19 cellular contexts compared by ENCODE assay signal in genomic region chr6:110390404-110390803, GRCh38. TPM values are rescaled to one million over a fixed set of nuclear protein-coding genes. Genes with fewer than 3 reads are reported as not detected.
A peak's percentile ranks its signal among the peaks of the same experiment; 100 is the strongest.
DNase-seq lines count a peak whose midpoint lies in the region; ATAC-seq and TF ChIP-seq lines count a peak whose summit lies in the region.
"Had no signal": no experiment of that assay in that cellular context is flagged by ENCODE, and none has a peak within 500 bp of the region (broad histone marks: within the 10 kb centered on the region; RNA-seq: fewer than 3 reads in every experiment).

No MANE protein-coding gene starts in this region.

- H3K4me3 Mint-ChIP-seq in CD4-positive, alpha-beta T cell, result peak overlapping the region; percentile 61
- H3K4me3 Mint-ChIP-seq in activated naive CD8-positive, alpha-beta T cell treated with anti-CD3 and anti-CD28 coated beads for 36 hours, result no peak overlapping the region
- no peak overlapping the region for H3K4me3 Mint-ChIP-seq in neural progenitor cell
- H3K4me3 Mint-ChIP-seq: IgD-negative memory B cell; stimulated activated effector memory CD8-positive, alpha-beta T cell treated with anti-CD3 and anti-CD28 coated beads, Interleukin-12 subunit alpha, Interleukin-12 subunit beta, amount 100 ng/mL, for 72 hours had no signal

- no peak overlapping the region for H3K4me3 ChIP-seq in Jurkat, Clone E6-1 (ENCODE audit: low read length)
- H3K4me3 ChIP-seq in neural progenitor cell, result no peak overlapping the region
- H3K4me3 ChIP-seq: breast epithelium, SJCRH30, thoracic aorta had no signal

- no peaks in the 10 kb centered on the region for H3K9me3 Mint-ChIP-seq in CD4-positive, alpha-beta T cell
- no peaks in the 10 kb centered on the region for H3K9me3 Mint-ChIP-seq in activated naive CD8-positive, alpha-beta T cell treated with anti-CD3 and anti-CD28 coated beads for 36 hours
- H3K9me3 Mint-ChIP-seq in neural progenitor cell, result no peaks in the 10 kb centered on the region
- H3K9me3 Mint-ChIP-seq: activated T-helper 2 cell treated with anti-CD3 and anti-CD28 coated beads, Interferon-gamma antibody, Interleukin-2, Interleukin-4, amounts not matched to agents 10 μg/mL and 5 μg/mL and 100 μg/mL, durations not matched to agents 14 hours and 24 hours and 36 hours; IgD-negative memory B cell; stimulated activated effector memory CD8-positive, alpha-beta T cell treated with anti-CD3 and anti-CD28 coated beads, Interleukin-12 subunit alpha, Interleukin-12 subunit beta, amount 100 ng/mL, for 72 hours had no signal

- H3K27ac ChIP-seq in CD4-positive, alpha-beta T cell (ENCODE audit: low read depth, low read length), result no peak overlapping the region
- H3K27ac ChIP-seq in neural progenitor cell, result no peak overlapping the region
- H3K27ac ChIP-seq: breast epithelium, SJCRH30, thoracic aorta had no signal

- no peak for TF ChIP-seq CTCF in CD4-positive, alpha-beta T cell (IDR thresholded peaks at IDR 0.05)
- no peak for TF ChIP-seq CTCF in neural progenitor cell (IDR thresholded peaks at IDR 0.05)

- CTCF ChIA-PET in CD4-positive, alpha-beta T cell (lab: Charles Lee), result interaction anchor here (0.5 to 3.4 kb wide), 4 partner anchors 190 to 1226 kb away, joined by 3 to 17 read pairs (median 4); no protein-coding TSS in a partner anchor

- DNase-seq in CD4-positive, alpha-beta T cell, result no peak
- DNase-seq in Jurkat, Clone E6-1 (ENCODE audit: low read depth, low spot score), result peak; percentile 63
- no peak for DNase-seq in activated naive CD8-positive, alpha-beta T cell treated with anti-CD3 and anti-CD28 coated beads for 36 hours
- DNase-seq in neural progenitor cell (ENCODE audit: low spot score) (no peak), NCI-H1417 (lab: John Stamatoyannopoulos, UW) (no peak), SK-N-DZ (ENCODE audit: low spot score) (no peak), HUDEP-2 (lab: John Stamatoyannopoulos, UW; ENCODE audit: unreplicated experiment in 76 of 76) (no peak)
- DNase-seq: cortex of kidney, left cardiac atrium, NCI-H1048, T-helper 9 cell had no signal

- H3K79me2 ChIP-seq in neural progenitor cell (ENCODE audit: low read depth), result no peaks in the 10 kb centered on the region

- POLR2A ChIA-PET in CD4-positive, alpha-beta T cell (lab: Charles Lee), result interaction anchor here (1.1 to 2.8 kb wide), 6 partner anchors 24 to 1008 kb away, joined by 3 to 14 read pairs (median 10); partner anchors contain the start of genes AK9, CD164, CDC40 and FIG4

- H3K4me1 Mint-ChIP-seq in CD4-positive, alpha-beta T cell (ENCODE audit: low read depth), result peaks cover 27% of the 10 kb centered on the region
- peaks cover 25% of the 10 kb centered on the region for H3K4me1 Mint-ChIP-seq in activated naive CD8-positive, alpha-beta T cell treated with anti-CD3 and anti-CD28 coated beads for 36 hours
- peaks cover 36% of the 10 kb centered on the region for H3K4me1 Mint-ChIP-seq in neural progenitor cell

- no peaks in the 10 kb centered on the region for H3K27me3 ChIP-seq in CD4-positive, alpha-beta T cell (ENCODE audit: control insufficient read depth, insufficient read depth, low read length)
- H3K27me3 ChIP-seq in neural progenitor cell, result no peaks in the 10 kb centered on the region
- H3K27me3 ChIP-seq: breast epithelium, SJCRH30 had no signal

- intact Hi-C loops in CD4-positive, alpha-beta T cell (cut with DNase I, micrococcal nuclease), result loop anchor here (2.0 to 5.0 kb wide), 4 partner anchors 212 to 1848 kb away; partner anchors contain the start of gene WASF1 (in 1 of the 2)

- no peaks in the 10 kb centered on the region for H3K27me3 Mint-ChIP-seq in CD4-positive, alpha-beta T cell
- H3K27me3 Mint-ChIP-seq in activated naive CD8-positive, alpha-beta T cell treated with anti-CD3 and anti-CD28 coated beads for 36 hours, result no peaks in the 10 kb centered on the region
- no peaks in the 10 kb centered on the region for H3K27me3 Mint-ChIP-seq in neural progenitor cell (ENCODE audit: insufficient read depth, low read depth)
- H3K27me3 Mint-ChIP-seq: IgD-negative memory B cell had no signal

- no peak overlapping the region for H3K9ac ChIP-seq in neural progenitor cell

- no peaks in the 10 kb centered on the region for H3K9me3 ChIP-seq in CD4-positive, alpha-beta T cell (ENCODE audit: control insufficient read depth, low read length)
- H3K9me3 ChIP-seq in neural progenitor cell (ENCODE audit: low read depth), result no peaks in the 10 kb centered on the region
- H3K9me3 ChIP-seq: breast epithelium, SJCRH30, thoracic aorta had no signal

- H3K27ac Mint-ChIP-seq in CD4-positive, alpha-beta T cell, result peak overlapping the region; percentile 75
- peak overlapping the region; percentile 50 for H3K27ac Mint-ChIP-seq in activated naive CD8-positive, alpha-beta T cell treated with anti-CD3 and anti-CD28 coated beads for 36 hours
- no peak overlapping the region for H3K27ac Mint-ChIP-seq in neural progenitor cell
- H3K27ac Mint-ChIP-seq: activated T-helper 2 cell treated with anti-CD3 and anti-CD28 coated beads, Interferon-gamma antibody, Interleukin-2, Interleukin-4, amounts not matched to agents 10 μg/mL and 5 μg/mL and 100 μg/mL, durations not matched to agents 14 hours and 24 hours and 36 hours; IgD-negative memory B cell; stimulated activated effector memory CD8-positive, alpha-beta T cell treated with anti-CD3 and anti-CD28 coated beads, Interleukin-12 subunit alpha, Interleukin-12 subunit beta, amount 100 ng/mL, for 72 hours had no signal

- ATAC-seq in CD4-positive, alpha-beta T cell (ENCODE audit: poor library complexity), result peak; percentile 50

- peak overlapping the region; percentile 43 for H2AFZ ChIP-seq in neural progenitor cell (replicated peaks)

- H3K36me3 ChIP-seq in neural progenitor cell, result no peaks in the 10 kb centered on the region
- H3K36me3 ChIP-seq: breast epithelium, SJCRH30, thoracic aorta had no signal

- H3K36me3 Mint-ChIP-seq in CD4-positive, alpha-beta T cell (ENCODE audit: low read depth), result no peaks in the 10 kb centered on the region
- H3K36me3 Mint-ChIP-seq in activated naive CD8-positive, alpha-beta T cell treated with anti-CD3 and anti-CD28 coated beads for 36 hours, result no peaks in the 10 kb centered on the region
- no peaks in the 10 kb centered on the region for H3K36me3 Mint-ChIP-seq in neural progenitor cell
- H3K36me3 Mint-ChIP-seq: IgD-negative memory B cell; stimulated activated effector memory CD8-positive, alpha-beta T cell treated with anti-CD3 and anti-CD28 coated beads, Interleukin-12 subunit alpha, Interleukin-12 subunit beta, amount 100 ng/mL, for 72 hours had no signal

- H3F3A ChIP-seq in neural progenitor cell (ENCODE audit: low read depth), result no peaks in the 10 kb centered on the region

- peaks cover 18% of the 10 kb centered on the region for H3K4me1 ChIP-seq in neural progenitor cell
- H3K4me1 ChIP-seq: breast epithelium, SJCRH30 had no signal

- H3K4me2 ChIP-seq in neural progenitor cell, result no peak overlapping the region

- no peaks in the 10 kb centered on the region for H4K20me1 ChIP-seq in neural progenitor cell (ENCODE audit: low read depth)

RNA-seq across cellular contexts. Expression of gene DDO, which starts 25.0 kb away (rescaled TPM):
- not detected for total RNA-seq in CD4-positive, alpha-beta T cell
- not detected for polyA plus RNA-seq in Jurkat, Clone E6-1 (2012; ENCODE audit: insufficient read depth, insufficient read length)
- not detected for total RNA-seq in activated naive CD8-positive, alpha-beta T cell treated with anti-CD3 and anti-CD28 coated beads for 36 hours
- total RNA-seq in neural progenitor cell (ENCODE audit: low replicate concordance), result not detected in 2 replicates
- polyA plus RNA-seq in SK-N-DZ (2014; cell fraction: cytosol; rRNA removed), result 0.20 and 0.23 TPM in 2 replicates
- 0.72 TPM in 1 of 2 replicates, not detected in the other for polyA plus RNA-seq in SK-N-DZ (2014; cell fraction: nucleus; rRNA removed)
- total RNA-seq: activated T-helper 2 cell treated with anti-CD3 and anti-CD28 coated beads, Interferon-gamma antibody, Interleukin-2, Interleukin-4, amounts not matched to agents 10 μg/mL and 5 μg/mL and 100 μg/mL, durations not matched to agents 14 hours and 24 hours and 36 hours had no signal
- polyA plus RNA-seq: IgD-negative memory B cell, neural cell had no signal

RNA-seq across cellular contexts. Expression of gene METTL24, which starts 32.3 kb away (rescaled TPM):
- not detected for total RNA-seq in CD4-positive, alpha-beta T cell
- polyA plus RNA-seq in Jurkat, Clone E6-1 (2012; ENCODE audit: insufficient read depth, insufficient read length), result not detected
- under 1 TPM; 0.26 to 0.27 TPM for total RNA-seq in activated naive CD8-positive, alpha-beta T cell treated with anti-CD3 and anti-CD28 coated beads for 36 hours
- total RNA-seq in neural progenitor cell (ENCODE audit: low replicate concordance), result 3.2 and 4.5 TPM in 2 replicates
- 0.50 and 3.3 TPM in 2 replicates for polyA plus RNA-seq in SK-N-DZ (2014; cell fraction: cytosol; rRNA removed)
- polyA plus RNA-seq in SK-N-DZ (2014; cell fraction: nucleus; rRNA removed), result not detected in 2 replicates
- total RNA-seq: activated T-helper 2 cell treated with anti-CD3 and anti-CD28 coated beads, Interferon-gamma antibody, Interleukin-2, Interleukin-4, amounts not matched to agents 10 μg/mL and 5 μg/mL and 100 μg/mL, durations not matched to agents 14 hours and 24 hours and 36 hours; Calu3; SJCRH30 had no signal
- polyA plus RNA-seq: IgD-negative memory B cell, neural cell had no signal
